8 cellular contexts compared by ENCODE assay signal in genomic region chrX:17547658-17548057, GRCh38.
DNase-seq lines count a peak whose midpoint lies in the region; ATAC-seq and TF ChIP-seq lines count a peak whose summit lies in the region.

No MANE protein-coding gene starts in this region.

- no peak overlapping the region for H3K4ac ChIP-seq in neuronal stem cell (ENCODE audit: low read length)

- no peaks in the 10 kb centered on the region for H3K9me3 ChIP-seq in BLaER1
- no peaks in the 10 kb centered on the region for H3K9me3 ChIP-seq in A673 (ENCODE audit: low read depth, low read length, poor library complexity, severe bottlenecking)
- no peaks in the 10 kb centered on the region for H3K9me3 ChIP-seq in neuronal stem cell (replicated peaks in 1 of 2; ENCODE audit: control insufficient read depth in 2 of 2, insufficient read depth in 1 of 2, low read depth in 1 of 2, low read length in 2 of 2)

- H3K27me3 ChIP-seq in BLaER1 (peaks cover 100% of the 10 kb centered on the region), A673 (replicated peaks; ENCODE audit: insufficient read depth, low read depth, low read length, poor library complexity) (peaks cover 14% of the 10 kb centered on the region), neuronal stem cell (ENCODE audit: control insufficient read depth in 3 of 3, insufficient read depth in 3 of 3, low read depth in 1 of 3, low read length in 3 of 3) (peaks cover 0 to 2% (median 0%) of the 10 kb centered on the region in 3 experiments)

- no peak overlapping the region for H4K91ac ChIP-seq in neuronal stem cell (ENCODE audit: low read depth, low read length, poor library complexity)

- H3K4me1 ChIP-seq in BLaER1 = peaks cover 43% of the 10 kb centered on the region
- H3K4me1 ChIP-seq in A673 (ENCODE audit: insufficient read depth, low read length, poor library complexity, severe bottlenecking) = no peaks in the 10 kb centered on the region
- peaks cover 5 to 21% of the 10 kb centered on the region in 2 donors for H3K4me1 ChIP-seq in neuronal stem cell (ENCODE audit: control insufficient read depth in 2 of 2, insufficient read depth in 1 of 2, low read depth in 1 of 2, low read length in 2 of 2)

- intact Hi-C loops in A673 (cut with micrococcal nuclease; ENCODE audit: unreplicated experiment) = no loop called here

- POLR2A ChIA-PET in A673 (lab: Charles Lee; ENCODE audit: low non-redundant PET) = no interaction called here

- H2BK120ac ChIP-seq in neuronal stem cell (ENCODE audit: low read depth, low read length) = no peak overlapping the region

- DNase-seq in astrocyte of the cerebellum (ENCODE audit: low read depth) (peak; percentile 50), myocyte (ENCODE audit: low read depth) (peak; percentile 90), epidermal melanocyte (ENCODE audit: insufficient read length, low spot score) (no peak), A673 (ENCODE audit: low spot score) (no peak), neuronal stem cell (ENCODE audit: low spot score) (no peak)

- H3K14ac ChIP-seq in neuronal stem cell (ENCODE audit: low read length) = no peak overlapping the region

- H2BK12ac ChIP-seq in neuronal stem cell (ENCODE audit: low read length) = no peak overlapping the region

- H4K8ac ChIP-seq in neuronal stem cell (ENCODE audit: low read depth, low read length) = no peak overlapping the region

- no peak overlapping the region for H3K27ac ChIP-seq in BLaER1
- H3K27ac ChIP-seq in A673 (ENCODE audit: low read depth, low read length, poor library complexity, severe bottlenecking) = no peak overlapping the region
- no peak overlapping the region for H3K27ac ChIP-seq in neuronal stem cell (replicated peaks; ENCODE audit: low read length)

- in situ Hi-C loops in astrocyte of the cerebellum (cut with HindIII; ENCODE audit: low sequenced_read_pairs) = no loop called here

- H4K20me1 ChIP-seq in BLaER1 = peaks cover 20% of the 10 kb centered on the region; the same call in 1 of the 2 replicates

- no peak overlapping the region for H3K9ac ChIP-seq in BLaER1
- no peak overlapping the region for H3K9ac ChIP-seq in neuronal stem cell (ENCODE audit: low read depth, low read length, poor library complexity)

- no peak overlapping the region for H3K23ac ChIP-seq in neuronal stem cell (ENCODE audit: low read depth, low read length, poor library complexity)

- no peak overlapping the region for H2BK15ac ChIP-seq in neuronal stem cell (ENCODE audit: low read length)

- H2AK5ac ChIP-seq in neuronal stem cell (ENCODE audit: low read depth, low read length) = no peak overlapping the region

- H2BK5ac ChIP-seq in neuronal stem cell (ENCODE audit: low read length) = no peak overlapping the region

- no peaks in the 10 kb centered on the region for H3K79me1 ChIP-seq in neuronal stem cell (ENCODE audit: low read depth, low read length)

- no TSS peak for BruUV-seq in A673 (replicated peaks; lab: Mats Ljungman, UMichigan)

- no peaks in the 10 kb centered on the region for H3K36me3 ChIP-seq in BLaER1
- no peaks in the 10 kb centered on the region for H3K36me3 ChIP-seq in A673 (ENCODE audit: insufficient read depth, low read length, poor library complexity, severe bottlenecking)
- no peaks in the 10 kb centered on the region for H3K36me3 ChIP-seq in neuronal stem cell (replicated peaks in 1 of 2; ENCODE audit: control insufficient read depth in 2 of 2, insufficient read depth in 2 of 2, low read length in 2 of 2)

- H3K4me2 ChIP-seq in BLaER1 (peak overlapping the region; percentile 57; the same call in 1 of the 2 replicates), neuronal stem cell (ENCODE audit: insufficient read depth, low read length, poor library complexity, severe bottlenecking) (no peak overlapping the region)

- H2AFZ ChIP-seq in neuronal stem cell (ENCODE audit: low read length) = no peak overlapping the region

- TF ChIP-seq CTCF in astrocyte of the cerebellum (IDR thresholded peaks at IDR 0.05; ENCODE audit: low read depth, low read length, missing control alignments) = no peak
- TF ChIP-seq CTCF in A673 (conservative IDR thresholded peaks at IDR 0.05; ENCODE audit: low read depth, low read length) = no peak

- ATAC-seq in GM21360 (IDR thresholded peaks at IDR 0.05; ENCODE audit: unreplicated experiment) (peak; percentile 66), HG03558 (IDR thresholded peaks at IDR 0.05; ENCODE audit: extremely low read depth, unreplicated experiment) (peak; percentile 60)

- no CpG with 5 or more reads among the region's 2 CpGs for WGBS in neuronal stem cell (ENCODE audit: extremely low coverage in 2 of 2, insufficient read length in 2 of 2, insufficient replicate concordance in 1 of 2), 2 donors

- H3K4me3 ChIP-seq in BLaER1 (no peak overlapping the region), astrocyte of the cerebellum (ENCODE audit: low read depth, low read length) (no peak overlapping the region), A673 (ENCODE audit: low read depth, low read length, poor library complexity, severe bottlenecking) (no peak overlapping the region), neuronal stem cell (ENCODE audit: low read length in 2 of 2) (no peak overlapping the region)

- CTCF ChIA-PET in A673 (lab: Charles Lee) = no interaction called here

- H3K18ac ChIP-seq in neuronal stem cell (ENCODE audit: low read length) = no peak overlapping the region

Comparison
In these comparisons a context has a peak if more than half of its experiments do, and no peak if none do; other contexts are left out.
1. DNase-seq: peak in astrocyte of the cerebellum (single experiment) and myocyte (single experiment); none in epidermal melanocyte (single experiment), A673 (single experiment) and neuronal stem cell (single experiment).